In the genomic region with DNA sequence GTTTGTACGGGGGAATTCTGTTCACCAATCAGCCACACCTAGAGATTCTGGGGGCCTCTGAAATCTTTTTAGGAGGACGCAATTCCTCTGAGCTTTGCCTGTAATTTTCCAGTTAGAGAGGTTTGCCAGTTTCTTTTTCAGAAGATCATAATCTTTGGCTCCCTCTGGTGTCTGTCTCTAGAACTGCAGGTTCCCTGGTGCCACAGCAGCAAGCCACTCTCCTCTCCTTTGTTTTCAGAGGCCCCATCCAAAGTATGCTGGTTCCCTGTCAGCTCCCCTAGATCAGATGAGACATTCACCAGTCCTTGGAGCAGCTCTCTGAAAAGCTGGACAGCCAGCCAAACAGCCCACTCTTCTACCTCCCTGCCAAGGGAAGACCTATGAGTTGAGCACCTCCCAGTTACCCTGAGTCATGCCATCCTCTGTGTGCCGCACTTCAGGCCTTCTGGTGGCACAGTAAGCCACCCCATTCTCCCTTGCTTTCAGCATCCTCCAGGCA, we compare ENCODE assay signal across 1 cellular context.
A peak's percentile ranks its signal among the peaks of the same experiment; 100 is the strongest.
TF ChIP-seq lines count a peak whose summit lies in the region.

No MANE protein-coding gene starts in this region.

TF ChIP-seq in IMR-90, 13 proteins besides CTCF, POLR2A, EP300 and RAD21:
- TF ChIP-seq MAFK (IDR thresholded peaks at IDR 0.05; ENCODE audit: low read depth, low read length): no peak
- TF ChIP-seq SMC3 (IDR thresholded peaks at IDR 0.05; ENCODE audit: low read depth, low read length): peak; percentile 93
- TF ChIP-seq MAZ (IDR thresholded peaks at IDR 0.05; ENCODE audit: borderline replicate concordance, low read depth, low read length): peak; percentile 24; the same call in 1 of the 2 replicates
TF ChIP-seq in IMR-90: peak in this region for 2.
